Comparison of ENCODE assay signal across 8 cellular contexts in the genomic region with DNA sequence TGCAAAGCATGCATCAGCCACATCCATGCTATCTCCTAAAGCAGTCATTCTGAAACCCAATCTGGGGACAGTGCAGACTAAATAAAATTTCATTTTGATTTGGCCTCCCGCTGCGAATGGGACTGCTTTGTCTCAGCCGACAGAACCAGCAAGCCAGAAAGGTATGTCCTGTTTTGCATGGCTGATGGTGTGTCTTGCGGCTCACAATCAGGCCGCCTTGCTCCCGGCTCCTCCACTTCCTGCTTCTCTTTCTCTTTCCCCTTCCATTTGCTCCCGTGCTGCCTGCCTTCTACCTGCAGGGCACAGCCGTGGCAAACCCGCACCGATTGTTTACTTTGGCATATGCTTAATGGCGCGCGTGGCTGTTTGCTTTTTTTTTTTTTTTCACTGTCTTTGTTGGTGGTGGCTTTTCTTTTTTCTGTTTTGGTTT.
DNase-seq lines count a peak whose midpoint lies in the region; ATAC-seq and TF ChIP-seq lines count a peak whose summit lies in the region.

No MANE protein-coding gene starts in this region.

- peaks cover 6% of the 10 kb centered on the region for H3K4me1 Mint-ChIP-seq in activated T-cell treated with anti-CD3 and anti-CD28 coated beads, Interleukin-2, amount 50 U/mL, for 4 hours (ENCODE audit: low read depth)

- H3K27me3 ChIP-seq in foreskin keratinocyte, result no peaks in the 10 kb centered on the region

- peaks cover 17% of the 10 kb centered on the region for H3K27me3 Mint-ChIP-seq in activated T-cell treated with anti-CD3 and anti-CD28 coated beads, Interleukin-2, amount 50 U/mL, for 4 hours (ENCODE audit: low read depth)

- no peak for TF ChIP-seq CTCF in foreskin keratinocyte (conservative IDR thresholded peaks at IDR 0.05)

- DNase-seq in activated T-cell treated with anti-CD3 and anti-CD28 coated beads, Interleukin-2, amount 50 U/mL, for 4 hours, result no peak
- no peak for DNase-seq in activated T-cell treated with anti-CD3 and anti-CD28 coated beads, Interleukin-2, amount 50 U/mL, for 1 hour
- DNase-seq in NCI-H510A (lab: John Stamatoyannopoulos, UW), result peak; percentile 40
- DNase-seq in foreskin keratinocyte, result peak in 1 of 2 donors; percentile 4
- DNase-seq in renal cortical epithelial cell (ENCODE audit: low read depth), result peak; percentile 81
- no peak for DNase-seq in NCI-H82 (lab: John Stamatoyannopoulos, UW)
- DNase-seq in AG08395 (ENCODE audit: low spot score), result no peak

- H3K4me1 ChIP-seq in foreskin keratinocyte, result no peaks in the 10 kb centered on the region

- H3K4me3 Mint-ChIP-seq in activated T-cell treated with anti-CD3 and anti-CD28 coated beads, Interleukin-2, amount 50 U/mL, for 4 hours, result peak overlapping the region; percentile 63

- H3K9me3 Mint-ChIP-seq in activated T-cell treated with anti-CD3 and anti-CD28 coated beads, Interleukin-2, amount 50 U/mL, for 4 hours, result peaks cover 4% of the 10 kb centered on the region

- H3K27ac ChIP-seq in foreskin keratinocyte, result no peak overlapping the region

- peak in 1 of 2 donors; percentile 27 for ATAC-seq in activated T-cell treated with anti-CD3 and anti-CD28 coated beads, Interleukin-2, amount 50 U/mL, for 4 hours
- ATAC-seq in HG02798 (IDR thresholded peaks at IDR 0.05; ENCODE audit: poor library complexity, unreplicated experiment), result peak; percentile 82
- ATAC-seq in foreskin keratinocyte, result peak; percentile 39

- no peaks in the 10 kb centered on the region for H3K36me3 Mint-ChIP-seq in activated T-cell treated with anti-CD3 and anti-CD28 coated beads, Interleukin-2, amount 50 U/mL, for 4 hours (ENCODE audit: insufficient read depth)

Comparison
In these comparisons a context has a peak if more than half of its experiments do, and no peak if none do; other contexts are left out.
1. DNase-seq: peak in NCI-H510A (single experiment) and renal cortical epithelial cell (single experiment); none in activated T-cell treated with anti-CD3 and anti-CD28 coated beads, Interleukin-2, amount 50 U/mL, for 4 hours (single experiment), activated T-cell treated with anti-CD3 and anti-CD28 coated beads, Interleukin-2, amount 50 U/mL, for 1 hour (single experiment), NCI-H82 (single experiment) and AG08395 (single experiment).